Comparison of ENCODE assay signal across 8 cellular contexts in genomic region chr17:80146121-80147034, GRCh38. TPM values are rescaled to one million over a fixed set of nuclear protein-coding genes. Genes with fewer than 3 reads are reported as not detected.
DNase-seq lines count a peak whose midpoint lies in the region; ATAC-seq and TF ChIP-seq lines count a peak whose summit lies in the region.

No MANE protein-coding gene starts in this region.

- no peak for TF ChIP-seq POLR2A in thyroid gland (IDR thresholded peaks at IDR 0.05)

- DNase-seq in CD1c-positive myeloid dendritic cell (ENCODE audit: extremely low spot score): peak; percentile 42
- DNase-seq in RPMI8226: peak; percentile 34
- DNase-seq in lung (ENCODE audit: low spot score): peak; percentile 35
- peak; percentile 6 to 22 for DNase-seq in thyroid gland

- H3K4me1 Mint-ChIP-seq in dendritic cell treated with granulocyte-macrophage colony-stimulating factor and Interleukin-4, amounts not matched to agents 40 ng/mL and 50 ng/mL, for 4 days (ENCODE audit: low read depth): peaks cover 25% of the 10 kb centered on the region

- ATAC-seq in GM19035 (IDR thresholded peaks at IDR 0.05; ENCODE audit: unreplicated experiment): peak; percentile 20
- ATAC-seq in HG03354 (IDR thresholded peaks at IDR 0.05; ENCODE audit: poor library complexity, severe bottlenecking, unreplicated experiment): peak; percentile 17
- no peak for ATAC-seq in lung (ENCODE audit: insufficient read depth, low FRiP score)
- ATAC-seq in activated CD4-positive, CD25-positive, alpha-beta regulatory T cell treated with anti-CD3 and anti-CD28 coated beads, Interleukin-2, amount 50 U/mL, for 24 hours: no peak

- H3K27me3 ChIP-seq in lung (ENCODE audit: control insufficient read depth, insufficient read depth): no peaks in the 10 kb centered on the region
- H3K27me3 ChIP-seq in thyroid gland: no peaks in the 10 kb centered on the region

- peak overlapping the region; percentile 80 to 90 for H3K27ac ChIP-seq in lung (ENCODE audit: low read depth in 1 of 2, low read length in 1 of 2)
- peak overlapping the region; percentile 16 to 94 (median 92) for H3K27ac ChIP-seq in thyroid gland

- H3K9me3 ChIP-seq in lung (ENCODE audit: control insufficient read depth in 2 of 2, insufficient read depth in 1 of 2, low read length in 1 of 2): no peaks in the 10 kb centered on the region
- no peaks in the 10 kb centered on the region for H3K9me3 ChIP-seq in thyroid gland

- H3K4me1 ChIP-seq in lung (ENCODE audit: control insufficient read depth in 2 of 2, insufficient read depth in 2 of 2, low read length in 2 of 2) (peaks cover 4 to 16% of the 10 kb centered on the region in 2 donors), thyroid gland (peaks cover 22% of the 10 kb centered on the region in 2 donors)

- H3K27ac Mint-ChIP-seq in dendritic cell treated with granulocyte-macrophage colony-stimulating factor and Interleukin-4, amounts not matched to agents 40 ng/mL and 50 ng/mL, for 4 days: peak overlapping the region; percentile 62

- H3K36me3 ChIP-seq in lung (ENCODE audit: control insufficient read depth in 2 of 2, insufficient read depth in 2 of 2, low read length in 2 of 2) (peaks cover 14 to 16% of the 10 kb centered on the region in 2 donors), thyroid gland (peaks cover 25 to 26% of the 10 kb centered on the region in 2 donors)

- intact Hi-C loops in dendritic cell treated with granulocyte-macrophage colony-stimulating factor and Interleukin-4, amounts not matched to agents 40 ng/mL and 50 ng/mL, for 4 days (cut with micrococcal nuclease): loop anchor here (5.0 kb wide), 3 partner anchors 44 to 116 kb away; partner anchors contain the start of genes GAA and RNF213
- intact Hi-C loops in thyroid gland (cut with DNase I): loop anchor here (5.0 kb wide), 1 partner anchor 71 kb away; no protein-coding TSS in a partner anchor

- peaks cover 51% of the 10 kb centered on the region for H3K36me3 Mint-ChIP-seq in dendritic cell treated with granulocyte-macrophage colony-stimulating factor and Interleukin-4, amounts not matched to agents 40 ng/mL and 50 ng/mL, for 4 days (ENCODE audit: low read depth)

- H3K4me3 Mint-ChIP-seq in dendritic cell treated with granulocyte-macrophage colony-stimulating factor and Interleukin-4, amounts not matched to agents 40 ng/mL and 50 ng/mL, for 4 days: peak overlapping the region; percentile 89

- H3K27me3 Mint-ChIP-seq in dendritic cell treated with granulocyte-macrophage colony-stimulating factor and Interleukin-4, amounts not matched to agents 40 ng/mL and 50 ng/mL, for 4 days: no peaks in the 10 kb centered on the region

- WGBS in lung, 2 donors: 0 to 1% methylated on average over 53 to 69 of the region's 69 CpGs
- 1 to 4% methylated on average over 12 to 14 of the region's 69 CpGs for WGBS in thyroid gland, 2 donors

- H3K9me3 Mint-ChIP-seq in dendritic cell treated with granulocyte-macrophage colony-stimulating factor and Interleukin-4, amounts not matched to agents 40 ng/mL and 50 ng/mL, for 4 days: no peaks in the 10 kb centered on the region

- no peak for TF ChIP-seq CTCF in lung (IDR thresholded peaks at IDR 0.05; ENCODE audit: control extremely low read depth, extremely low read depth)
- TF ChIP-seq CTCF in thyroid gland (IDR thresholded peaks at IDR 0.05): peak in 1 of 6 experiments; percentile 10

- peak overlapping the region; percentile 95 for H3K4me3 ChIP-seq in lung
- peak overlapping the region; percentile 48 to 99 (median 91) for H3K4me3 ChIP-seq in thyroid gland (replicated peaks in 1 of 3)

RNA-seq across cellular contexts. Expression of gene EIF4A3, which starts 0.6 kb away (rescaled TPM):
- 10 to 100 TPM; 57.7 to 67.1 TPM for total RNA-seq in lung
- 100 to 1,000 TPM in 1 of 2 donors, 10 to 100 TPM in 1; 37.4 to 112 TPM for polyA plus RNA-seq in lung
- total RNA-seq in thyroid gland: 10 to 100 TPM; 42.9 to 79.8 (median 47.4) TPM

RNA-seq across cellular contexts. Expression of gene CARD14, which starts 23.5 kb away (rescaled TPM):
- 1 to 10 TPM; 1.5 to 1.8 TPM for total RNA-seq in lung
- under 1 TPM; 0.50 to 0.93 TPM for polyA plus RNA-seq in lung
- total RNA-seq in thyroid gland: 1 to 10 TPM in 1 of 4 donors, under 1 TPM in 1, not detected in 2; 0.34 to 3.9 TPM

RNA-seq across cellular contexts. Expression of gene GAA, which starts 45.0 kb away (rescaled TPM):
- total RNA-seq in lung (10 to 100 TPM; 30.5 to 83.6 TPM), thyroid gland (100 to 1,000 TPM in 1 of 4 donors, 10 to 100 TPM in 3; 42.1 to 131 (median 83.2) TPM)
- 10 to 100 TPM; 52.5 to 88.6 TPM for polyA plus RNA-seq in lung

Comparison
In these comparisons a context has a peak if more than half of its experiments do, and no peak if none do; other contexts are left out.
1. ATAC-seq: peak in GM19035 (single experiment) and HG03354 (single experiment); none in lung (single experiment) and activated CD4-positive, CD25-positive, alpha-beta regulatory T cell treated with anti-CD3 and anti-CD28 coated beads, Interleukin-2, amount 50 U/mL, for 24 hours (0 of 2).
2. Peak in every context shown above with its lines, with median percentiles within 50 percentile points of each other: DNase-seq.